ENCODE assay signal across 8 cellular contexts in genomic region chr12:101839324-101840283, GRCh38. TPM values are rescaled to one million over a fixed set of nuclear protein-coding genes. Genes with fewer than 3 reads are reported as not detected.
DNase-seq lines count a peak whose midpoint lies in the region; ATAC-seq lines count a peak whose summit lies in the region.

No MANE protein-coding gene starts in this region.

- peaks cover 24% of the 10 kb centered on the region for H3K4me1 ChIP-seq in CD4-positive, alpha-beta memory T cell (ENCODE audit: insufficient read depth, low read length)
- H3K4me1 ChIP-seq in mesenchymal stem cell (ENCODE audit: control insufficient read depth, insufficient read depth, low read depth, low read length), result no peaks in the 10 kb centered on the region

- peak; percentile 64 to 71 (median 67) for DNase-seq in CD4-positive, alpha-beta memory T cell
- DNase-seq in NCI-H2227 (lab: John Stamatoyannopoulos, UW; ENCODE audit: unreplicated experiment) (peak; percentile 75), dermis blood vessel endothelial cell (peak; percentile 84), mesenchymal stem cell (peak; percentile 69)
- peak; percentile 68 for DNase-seq in activated CD4-positive, alpha-beta T cell treated with anti-CD3 and anti-CD28 coated beads, Interleukin-2, amount 50 U/mL, for 1 hour
- DNase-seq in stimulated activated CD8-positive, alpha-beta memory T cell treated with anti-CD3 and anti-CD28 coated beads, Interleukin-4, amount 100 ng/mL, for 1 hour (ENCODE audit: low read depth in 2 of 2, low spot score in 1 of 2), result peak; percentile 35 to 53

- POLR2A ChIA-PET in CD4-positive, alpha-beta memory T cell (lab: Charles Lee; ENCODE audit: partially characterized antibody), result interaction anchor here (0.8 to 2.6 kb wide), 7 partner anchors 9 to 66 kb away, joined by 3 to 21 read pairs (median 6); partner anchors contain the start of genes DRAM1 and GNPTAB

- peaks cover 7 to 16% (median 12%) of the 10 kb centered on the region in 4 donors for H3K4me1 Mint-ChIP-seq in CD4-positive, alpha-beta memory T cell

- H3K23ac ChIP-seq in mesenchymal stem cell (ENCODE audit: low read length in 2 of 2), result no peak overlapping the region

- CTCF ChIA-PET in CD4-positive, alpha-beta memory T cell (lab: Charles Lee; ENCODE audit: partially characterized antibody), result interaction anchor here (0.6 to 20.3 kb wide), 38 partner anchors 7 to 443 kb away, joined by 3 to 458 read pairs (median 5); partner anchors contain the start of genes ARL1 and GNPTAB

- H3K27me3 ChIP-seq in CD4-positive, alpha-beta memory T cell (ENCODE audit: insufficient read depth, low read length), result no peaks in the 10 kb centered on the region
- no peaks in the 10 kb centered on the region for H3K27me3 ChIP-seq in mesenchymal stem cell (ENCODE audit: control insufficient read depth in 1 of 2, insufficient read depth in 1 of 2, low read length in 2 of 2)

- no peak overlapping the region for H3K4ac ChIP-seq in mesenchymal stem cell (ENCODE audit: low read depth in 1 of 2, low read length in 2 of 2)

- no peaks in the 10 kb centered on the region for H3K79me1 ChIP-seq in mesenchymal stem cell (replicated peaks; ENCODE audit: low read length, poor library complexity, severe bottlenecking)

- peak overlapping the region in 1 of 8 donors; percentile 10 for H3K4me3 Mint-ChIP-seq in CD4-positive, alpha-beta memory T cell

- H3K9ac ChIP-seq in mesenchymal stem cell (ENCODE audit: low read length), result no peak overlapping the region

- H3K4me3 ChIP-seq in CD4-positive, alpha-beta memory T cell (ENCODE audit: low read length in 2 of 2), result no peak overlapping the region
- H3K4me3 ChIP-seq in mesenchymal stem cell (ENCODE audit: insufficient read depth in 1 of 2, low read depth in 1 of 2, low read length in 2 of 2), result no peak overlapping the region

- H3K27ac ChIP-seq in CD4-positive, alpha-beta memory T cell (ENCODE audit: low read depth, low read length), result no peak overlapping the region
- H3K27ac ChIP-seq in mesenchymal stem cell (ENCODE audit: low read length, poor library complexity, severe bottlenecking), result no peak overlapping the region

- H2BK15ac ChIP-seq in mesenchymal stem cell (ENCODE audit: low read depth, poor library complexity, severe bottlenecking), result no peak overlapping the region

- no peak overlapping the region for H2AFZ ChIP-seq in mesenchymal stem cell (ENCODE audit: low read depth, low read length)

- no peaks in the 10 kb centered on the region for H3K9me3 Mint-ChIP-seq in CD4-positive, alpha-beta memory T cell

- no peak overlapping the region for H3K18ac ChIP-seq in mesenchymal stem cell (ENCODE audit: low read depth in 1 of 2, low read length in 2 of 2)

- no peaks in the 10 kb centered on the region for H3K36me3 ChIP-seq in CD4-positive, alpha-beta memory T cell (ENCODE audit: insufficient read depth, low read length)
- H3K36me3 ChIP-seq in mesenchymal stem cell (ENCODE audit: control insufficient read depth in 1 of 2, insufficient read depth in 2 of 2, low read depth in 1 of 2, low read length in 2 of 2), result no peaks in the 10 kb centered on the region

- no peaks in the 10 kb centered on the region for H3K9me3 ChIP-seq in CD4-positive, alpha-beta memory T cell (ENCODE audit: control insufficient read depth in 1 of 2, low read length in 2 of 2)
- no peaks in the 10 kb centered on the region for H3K9me3 ChIP-seq in mesenchymal stem cell (ENCODE audit: control insufficient read depth, low read length)

- no peaks in the 10 kb centered on the region for H3K36me3 Mint-ChIP-seq in CD4-positive, alpha-beta memory T cell

- peak overlapping the region in 3 of 7 donors; percentile 25 to 75 (median 30) for H3K27ac Mint-ChIP-seq in CD4-positive, alpha-beta memory T cell

- no peak overlapping the region for H2AK5ac ChIP-seq in mesenchymal stem cell (ENCODE audit: low read length, severe bottlenecking)

- ATAC-seq in GM19455 (IDR thresholded peaks at IDR 0.05; ENCODE audit: unreplicated experiment) (peak; percentile 56), HG03025 (IDR thresholded peaks at IDR 0.05; ENCODE audit: low FRiP score, unreplicated experiment) (no peak)

- intact Hi-C loops in CD4-positive, alpha-beta memory T cell (cut with micrococcal nuclease), result loop anchor here (1.0 to 2.0 kb wide), 4 partner anchors 8 to 425 kb away; no protein-coding TSS in a partner anchor

- no peak overlapping the region for H2BK5ac ChIP-seq in mesenchymal stem cell (ENCODE audit: low read depth, low read length, poor library complexity, severe bottlenecking)

- no peaks in the 10 kb centered on the region for H3K27me3 Mint-ChIP-seq in CD4-positive, alpha-beta memory T cell

- no peak overlapping the region for H2BK12ac ChIP-seq in mesenchymal stem cell (ENCODE audit: low read length in 2 of 2)

- H2BK120ac ChIP-seq in mesenchymal stem cell (ENCODE audit: low read depth, low read length), result no peak overlapping the region

- H4K8ac ChIP-seq in mesenchymal stem cell (ENCODE audit: low read length), result peak overlapping the region; percentile 30

- H4K91ac ChIP-seq in mesenchymal stem cell (ENCODE audit: low read length), result no peak overlapping the region

- 80% methylated on average over 2 of the region's 6 CpGs for WGBS in mesenchymal stem cell

- no peak overlapping the region for H3K14ac ChIP-seq in mesenchymal stem cell (ENCODE audit: low read length in 2 of 2)

- H3K4me2 ChIP-seq in mesenchymal stem cell (ENCODE audit: low read length, poor library complexity, severe bottlenecking), result no peak overlapping the region

RNA-seq across cellular contexts. Expression of gene GNPTAB, which starts 8.8 kb away (rescaled TPM):
- total RNA-seq in CD4-positive, alpha-beta memory T cell, result 10 to 100 TPM; 37.2 to 42.8 TPM
- 10 to 100 TPM; 15.3 to 31.0 TPM for polyA plus RNA-seq in CD4-positive, alpha-beta memory T cell
- total RNA-seq in dermis blood vessel endothelial cell, result 28.2 and 37.3 TPM in 2 replicates
- 38.0 TPM for polyA plus RNA-seq in mesenchymal stem cell (2013, experiment 1 of 2)
- 39.2 TPM for polyA plus RNA-seq in mesenchymal stem cell (2013, experiment 2 of 2)

RNA-seq across cellular contexts. Expression of gene DRAM1, which starts 37.8 kb away (rescaled TPM):
- total RNA-seq in CD4-positive, alpha-beta memory T cell, result 1 to 10 TPM; 2.3 to 2.7 TPM
- polyA plus RNA-seq in CD4-positive, alpha-beta memory T cell, result 1 to 10 TPM in 1 of 2 donors, under 1 TPM in 1; 0.83 to 2.8 TPM
- total RNA-seq in dermis blood vessel endothelial cell, result 22.3 and 30.1 TPM in 2 replicates
- polyA plus RNA-seq in mesenchymal stem cell (2013, experiment 1 of 2), result 85.6 TPM
- 87.7 TPM for polyA plus RNA-seq in mesenchymal stem cell (2013, experiment 2 of 2)
